ENCODE assay signal across 26 cellular contexts in genomic region chr1:18817316-18817715, GRCh38. TPM values are rescaled to one million over a fixed set of nuclear protein-coding genes. Genes with fewer than 3 reads are reported as not detected.
DNase-seq lines count a peak whose midpoint lies in the region; ATAC-seq, FAIRE-seq and TF ChIP-seq lines count a peak whose summit lies in the region.
"Had no signal": no experiment of that assay in that cellular context is flagged by ENCODE, and none has a peak within 500 bp of the region (broad histone marks: within the 10 kb centered on the region; RNA-seq: fewer than 3 reads in every experiment).

No MANE protein-coding gene starts in this region.

- H3K4me1 Mint-ChIP-seq in immature natural killer cell (peaks cover 19% of the 10 kb centered on the region in 2 donors), nephron (peaks cover 33% of the 10 kb centered on the region)
- H3K4me1 Mint-ChIP-seq: CD14-positive monocyte; CD8-positive, alpha-beta memory T cell had no signal

- no peak for FAIRE-seq in HepG2 (lab: Jason Lieb, UNC)
- FAIRE-seq: A204.1, D721Med, GM12878, H54 had no signal

- DNase-seq in HepG2 (ENCODE audit: low spot score) (no peak), right lobe of liver (no peak), immature natural killer cell (no peak), osteoblast (ENCODE audit: insufficient read length, low spot score, missing footprints) (peak; percentile 51), NCI-H1436 treated with DMSO at 0.1 percent for 48 hours (lab: John Stamatoyannopoulos, UW) (no peak), GM19240 (ENCODE audit: insufficient read length, low spot score) (no peak), NCI-H2171 treated with DMSO at 0.1 percent for 48 hours (lab: John Stamatoyannopoulos, UW) (no peak)
- DNase-seq: ACHN; AML-193; BE2C; CD4-positive, alpha-beta T cell; CD8-positive, alpha-beta memory T cell; DMS 273 treated with DMSO at 0.1 percent for 48 hours; DMS79; GDM1; GOT3; HFFc6 had no signal

- H3K9me3 Mint-ChIP-seq in immature natural killer cell (no peaks in the 10 kb centered on the region), nephron (no peaks in the 10 kb centered on the region)
- H3K9me3 Mint-ChIP-seq: CD4-positive, alpha-beta T cell; HFFc6 had no signal

- TF ChIP-seq RAD21 in HepG2 (CRISPR knock-in tag; IDR thresholded peaks at IDR 0.05): no peak

- intact Hi-C loops in HepG2 (cut with micrococcal nuclease; ENCODE audit: unreplicated experiment): no loop called here
- intact Hi-C loops in right lobe of liver (cut with DNase I): loop anchor here (10.0 kb wide), 2 partner anchors 213 to 1623 kb away; no protein-coding TSS in a partner anchor

- no peak overlapping the region for H3K4me3 ChIP-seq in HepG2 (replicated peaks in 1 of 3; ENCODE audit: insufficient read depth in 1 of 3, low read depth in 2 of 3, low read length in 3 of 3)
- no peak overlapping the region for H3K4me3 ChIP-seq in right lobe of liver
- no peak overlapping the region for H3K4me3 ChIP-seq in osteoblast (ENCODE audit: insufficient read depth, low read length)
- H3K4me3 ChIP-seq: BLaER1 treated with 17β-estradiol and CSF1 and Interleukin-3, amounts not matched to agents 10 nM and 100 nM; GM12878; HAP-1 had no signal

- no peak for TF ChIP-seq EP300 in HepG2 (IDR thresholded peaks at IDR 0.05; ENCODE audit: low read depth in 2 of 2, low read length in 2 of 2)
- no peak for TF ChIP-seq EP300 in HepG2 (CRISPR knock-in tag; IDR thresholded peaks at IDR 0.05; ENCODE audit: borderline replicate concordance)

- TF ChIP-seq POLR2A in HepG2 (IDR thresholded peaks at IDR 0.05; ENCODE audit: insufficient read depth in 1 of 2, low read depth in 2 of 2, low read length in 2 of 2): no peak
- no peak for TF ChIP-seq POLR2A in right lobe of liver (IDR thresholded peaks at IDR 0.05)

- H3K4me1 ChIP-seq in HepG2 (ENCODE audit: insufficient read depth, low read length) (no peaks in the 10 kb centered on the region), right lobe of liver (no peaks in the 10 kb centered on the region), osteoblast (ENCODE audit: insufficient read depth, low read length) (no peaks in the 10 kb centered on the region)
- H3K4me1 ChIP-seq: BE2C, HAP-1 had no signal

- peak overlapping the region in 4 of 5 donors; percentile 2 to 62 (median 26) for H3K4me3 Mint-ChIP-seq in immature natural killer cell
- H3K4me3 Mint-ChIP-seq in nephron: no peak overlapping the region
- H3K4me3 Mint-ChIP-seq: CD4-positive, alpha-beta T cell; CD8-positive, alpha-beta memory T cell; HFFc6 had no signal

- H3K79me2 ChIP-seq in HepG2 (ENCODE audit: insufficient read depth, low read length): no peaks in the 10 kb centered on the region
- no peaks in the 10 kb centered on the region for H3K79me2 ChIP-seq in osteoblast (ENCODE audit: insufficient read depth, low read length)

- H3K36me3 ChIP-seq in HepG2 (replicated peaks in 1 of 2; ENCODE audit: control insufficient read depth in 1 of 2, insufficient read depth in 2 of 2, low read length in 2 of 2) (no peaks in the 10 kb centered on the region), right lobe of liver (no peaks in the 10 kb centered on the region), osteoblast (ENCODE audit: insufficient read depth, low read length) (no peaks in the 10 kb centered on the region)
- H3K36me3 ChIP-seq: BE2C; BLaER1 treated with 17β-estradiol and CSF1 and Interleukin-3, amounts not matched to agents 10 nM and 100 nM; HAP-1 had no signal

- H3K27me3 Mint-ChIP-seq in immature natural killer cell (ENCODE audit: low read depth in 3 of 3) (peaks cover 14 to 25% (median 22%) of the 10 kb centered on the region in 3 donors), nephron (ENCODE audit: low read depth) (peaks cover 52% of the 10 kb centered on the region)

- no peak overlapping the region for H3K27ac ChIP-seq in HepG2 (ENCODE audit: extremely low read length, insufficient read depth, low read length)
- no peak overlapping the region for H3K27ac ChIP-seq in right lobe of liver
- H3K27ac ChIP-seq in osteoblast (ENCODE audit: low read depth, low read length): no peak overlapping the region
- H3K27ac ChIP-seq: 22Rv1; BLaER1 treated with 17β-estradiol and CSF1 and Interleukin-3, amounts not matched to agents 10 nM and 100 nM had no signal

- H3K9ac ChIP-seq in HepG2 (ENCODE audit: insufficient read depth, low read depth, low read length): no peak overlapping the region
- H3K9ac ChIP-seq: BLaER1 treated with 17β-estradiol and CSF1 and Interleukin-3, amounts not matched to agents 10 nM and 100 nM had no signal

- H3K9me3 ChIP-seq in HepG2 (ENCODE audit: low read length) (no peaks in the 10 kb centered on the region), right lobe of liver (no peaks in the 10 kb centered on the region), osteoblast (ENCODE audit: low read depth, low read length) (no peaks in the 10 kb centered on the region)
- H3K9me3 ChIP-seq: BE2C; BLaER1 treated with 17β-estradiol and CSF1 and Interleukin-3, amounts not matched to agents 10 nM and 100 nM; HAP-1 had no signal

- H3K27me3 ChIP-seq in HepG2 (ENCODE audit: control insufficient read depth in 1 of 2, insufficient read depth in 2 of 2, low read length in 2 of 2) (peaks cover 3 to 31% of the 10 kb centered on the region in 2 experiments; a peak in 2 of 5 replicates), right lobe of liver (no peaks in the 10 kb centered on the region), osteoblast (ENCODE audit: insufficient read depth, low read length) (peaks cover 21% of the 10 kb centered on the region)
- H3K27me3 ChIP-seq: BE2C had no signal

- in situ Hi-C loops in HepG2 (cut with HindIII; ENCODE audit: extremely low pct_ligation_motif_present, low pct_unique_long_range_greater_than_20kb): no loop called here

- 3% methylated on average over 3 of the region's 3 CpGs for WGBS in HepG2 (ENCODE audit: low lambda C conversion rate)
- WGBS in right lobe of liver (ENCODE audit: insufficient coverage, low coverage, low lambda C conversion rate, missing lambda C conversion rate): 54% methylated on average over 3 of the region's 3 CpGs

- BruUV-seq in HepG2 (replicated peaks; lab: Mats Ljungman, UMichigan): no TSS peak

- no peak overlapping the region for H3K4me2 ChIP-seq in HepG2 (ENCODE audit: low read depth, low read length)
- H3K4me2 ChIP-seq in osteoblast (ENCODE audit: insufficient read depth, low read length): no peak overlapping the region
- H3K4me2 ChIP-seq: BLaER1 treated with 17β-estradiol and CSF1 and Interleukin-3, amounts not matched to agents 10 nM and 100 nM had no signal

- peak overlapping the region; percentile 74 to 89 (median 82) for H3K27ac Mint-ChIP-seq in immature natural killer cell
- peak overlapping the region in 2 of 3 experiments; percentile 6 to 13 for H3K27ac Mint-ChIP-seq in nephron
- H3K27ac Mint-ChIP-seq: CD14-positive monocyte; CD4-positive, alpha-beta T cell; HFFc6 had no signal

- no peak for TF ChIP-seq CTCF in HepG2 (CRISPR knock-in tag; IDR thresholded peaks at IDR 0.05)
- no peak for TF ChIP-seq CTCF in right lobe of liver (IDR thresholded peaks at IDR 0.05)
- TF ChIP-seq CTCF in nephron (IDR thresholded peaks at IDR 0.05; ENCODE audit: unreplicated experiment in 3 of 3): no peak
- TF ChIP-seq CTCF in osteoblast (IDR thresholded peaks at IDR 0.05; ENCODE audit: extremely low read depth, low read depth, low read length): no peak

- H3K36me3 Mint-ChIP-seq in immature natural killer cell (no peaks in the 10 kb centered on the region), nephron (ENCODE audit: low read depth) (no peaks in the 10 kb centered on the region)
- H3K36me3 Mint-ChIP-seq: CD14-positive monocyte; CD8-positive, alpha-beta memory T cell had no signal

- POLR2A ChIA-PET in HepG2 (lab: Yijun Ruan, JAX): no interaction called here

- H2AFZ ChIP-seq in HepG2 (ENCODE audit: low read length) (no peak overlapping the region), osteoblast (ENCODE audit: low read length) (no peak overlapping the region)

- ATAC-seq in HepG2: no peak
- no peak for ATAC-seq in right lobe of liver
- ATAC-seq: GM12878 had no signal

- CTCF ChIA-PET in HepG2 (lab: Yijun Ruan, JAX; ENCODE audit: low intra/inter-chr PET ratio, low total read pairs): no interaction called here

- no peaks in the 10 kb centered on the region for H4K20me1 ChIP-seq in HepG2 (ENCODE audit: insufficient read depth, low read length)
- H4K20me1 ChIP-seq in osteoblast (ENCODE audit: insufficient read depth, low read length): no peaks in the 10 kb centered on the region

TF ChIP-seq in HepG2, 621 proteins besides CTCF, POLR2A, EP300 and RAD21:
- no peak for TF ChIP-seq LCORL (IDR thresholded peaks at IDR 0.05)
- no peak for TF ChIP-seq LCORL (CRISPR knock-in tag; IDR thresholded peaks at IDR 0.05)
- peak; percentile 26 for TF ChIP-seq ZFP36 (IDR thresholded peaks at IDR 0.05; ENCODE audit: borderline replicate concordance, low read depth, low read length, partially characterized antibody)

RNA-seq across cellular contexts. Expression of gene TAS1R2, which starts 42.1 kb away (rescaled TPM):
- total RNA-seq in HepG2 (2016; rRNA removed; fragmentation: Illumina TruSeq; extraction: Trizol) (not detected in 2 replicates), right lobe of liver (under 1 TPM in 1 of 6 experiments, not detected in 5; 0.07 TPM), osteoblast (not detected in 2 replicates)
- total RNA-seq in HepG2 (2016; cell fraction: cytosol; rRNA removed; fragmentation: Illumina TruSeq; extraction: Trizol; ENCODE audit: low read depth): not detected in 2 replicates
- not detected in 2 replicates for total RNA-seq in HepG2 (2016; cell fraction: insoluble cytoplasmic fraction; rRNA removed; fragmentation: Illumina TruSeq; extraction: Trizol)
- total RNA-seq in HepG2 (2016; cell fraction: membrane; rRNA removed; fragmentation: Illumina TruSeq; extraction: Trizol): not detected in 2 replicates
- not detected in 2 replicates for total RNA-seq in HepG2 (2016; cell fraction: nucleus; rRNA removed; fragmentation: Illumina TruSeq; extraction: Trizol)
- polyA plus RNA-seq in HepG2 (2011; rRNA removed) (not detected in 2 replicates), immature natural killer cell (not detected)
- polyA plus RNA-seq in HepG2 (2011; cell fraction: cytosol; rRNA removed): 0.01 TPM in 1 of 2 replicates, not detected in the other
- polyA plus RNA-seq in HepG2 (2011; cell fraction: nucleus; rRNA removed): 0.08 and 0.16 TPM in 2 replicates
- 0.09 TPM in 1 of 2 replicates, not detected in the other for polyA plus RNA-seq in HepG2 (2012)
- not detected in 2 replicates for polyA plus RNA-seq in HepG2 (2016; cell fraction: cytosol; fragmentation: Illumina TruSeq; extraction: Trizol; ENCODE audit: low read depth)
- not detected in 2 replicates for polyA plus RNA-seq in HepG2 (2016; cell fraction: insoluble cytoplasmic fraction; fragmentation: Illumina TruSeq; extraction: Trizol; ENCODE audit: low read depth)
- polyA plus RNA-seq in HepG2 (2016; cell fraction: membrane; fragmentation: Illumina TruSeq; extraction: Trizol; ENCODE audit: low read depth): not detected in 2 replicates
- polyA plus RNA-seq in HepG2 (2016; cell fraction: nucleus; fragmentation: Illumina TruSeq; extraction: Trizol; ENCODE audit: insufficient read depth, low read depth): not detected in 2 replicates
- polyA minus RNA-seq in HepG2 (2011; rRNA and poly(A)+ RNA removed; ENCODE audit: low replicate concordance): not detected in 2 replicates
- polyA minus RNA-seq in HepG2 (2011; cell fraction: cytosol; rRNA and poly(A)+ RNA removed): not detected in 2 replicates
- polyA minus RNA-seq in HepG2 (2011; cell fraction: nucleus; rRNA and poly(A)+ RNA removed): not detected in 2 replicates
- total RNA-seq: CD4-positive, alpha-beta T cell; CD8-positive, alpha-beta memory T cell; GM12878; HFFc6 had no signal
- polyA plus RNA-seq: CD14-positive monocyte; CD8-positive, alpha-beta memory T cell; GM12878 had no signal

Comparison
In these comparisons a context has a peak if more than half of its experiments do, and no peak if none do; other contexts are left out.
1. H3K4me3 Mint-ChIP-seq: peak in immature natural killer cell (4 of 5); none in nephron (0 of 3).